In the genomic region with DNA sequence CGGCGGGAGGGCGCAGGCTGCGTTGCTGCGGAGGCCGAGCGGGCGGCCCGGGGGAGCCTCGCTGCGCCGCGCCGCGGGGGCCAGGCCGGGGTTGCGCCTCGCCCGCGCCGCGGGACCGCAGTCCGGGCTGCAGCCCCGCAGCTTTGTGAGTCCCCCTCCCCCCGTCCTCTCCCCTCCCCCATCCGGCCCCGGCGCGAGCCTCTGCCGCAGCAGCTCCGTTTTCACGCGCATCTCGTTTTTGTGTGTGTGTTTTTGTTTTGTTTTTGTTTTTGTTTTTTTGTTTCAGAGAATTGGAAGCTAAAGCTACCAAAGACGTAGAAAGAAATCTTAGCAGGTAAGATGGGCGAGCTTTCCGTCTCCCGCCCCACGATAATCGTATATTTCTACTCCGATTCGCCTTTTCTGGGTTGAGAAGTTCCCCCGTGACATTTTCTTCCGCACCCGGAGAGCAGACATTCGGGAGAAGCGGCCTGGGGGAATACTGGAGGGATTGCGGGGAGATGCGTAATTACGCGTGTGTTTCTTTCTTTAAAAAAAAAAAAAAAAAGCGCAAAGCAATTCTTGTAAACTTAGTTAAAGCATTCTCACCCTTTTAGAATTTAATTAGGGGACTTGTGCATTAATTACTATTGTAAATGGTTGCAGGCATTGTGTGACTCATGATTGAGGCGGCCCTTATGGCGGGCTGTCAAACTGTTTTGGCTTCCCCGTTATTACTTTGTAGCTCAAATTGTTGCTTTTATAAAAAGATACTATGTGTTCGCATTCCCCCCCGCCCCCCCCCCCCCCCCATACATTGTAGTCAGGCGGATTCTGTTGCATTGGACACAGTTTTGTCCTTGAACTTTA, we compare ENCODE assay signal across 8 cellular contexts. TPM values are rescaled to one million over a fixed set of nuclear protein-coding genes. Genes with fewer than 3 reads are reported as not detected.
DNase-seq lines count a peak whose midpoint lies in the region; ATAC-seq and TF ChIP-seq lines count a peak whose summit lies in the region.

No MANE protein-coding gene starts in this region.

- peak overlapping the region; percentile 85 for H3K9ac ChIP-seq in neural cell (ENCODE audit: low read length)

- H3K27ac Mint-ChIP-seq in activated T-cell treated with anti-CD3 and anti-CD28 coated beads, Interleukin-2, amount 50 U/mL, for 24 hours = peak overlapping the region; percentile 97

- peaks cover 52% of the 10 kb centered on the region for H3K4me1 Mint-ChIP-seq in activated T-cell treated with anti-CD3 and anti-CD28 coated beads, Interleukin-2, amount 50 U/mL, for 24 hours (ENCODE audit: low read depth)

- WGBS in esophagus squamous epithelium, 2 donors = 0 to 1% methylated on average over 28 to 33 of the region's 59 CpGs
- 0% methylated on average over 42 to 59 of the region's 59 CpGs for WGBS in aorta, 2 donors

- H3K9me3 ChIP-seq in esophagus squamous epithelium (no peaks in the 10 kb centered on the region), neural cell (ENCODE audit: low read length) (no peaks in the 10 kb centered on the region), aorta (ENCODE audit: control insufficient read depth, low read length) (no peaks in the 10 kb centered on the region)

- H3K36me3 ChIP-seq in esophagus squamous epithelium (peaks cover 0 to 26% (median 0%) of the 10 kb centered on the region in 3 donors), neural cell (ENCODE audit: insufficient read depth, low read length) (no peaks in the 10 kb centered on the region), aorta (ENCODE audit: control insufficient read depth in 1 of 2, insufficient read depth in 2 of 2, low read length in 1 of 2) (no peaks in the 10 kb centered on the region)

- DNase-seq in A172 (ENCODE audit: low spot score) = peak; percentile 16
- DNase-seq in LNCaP clone FGC (ENCODE audit: low read depth) = no peak
- peak; percentile 42 for DNase-seq in activated T-cell treated with anti-CD3 and anti-CD28 coated beads, Interleukin-2, amount 50 U/mL, for 24 hours
- no peak for DNase-seq in esophagus squamous epithelium (lab: John Stamatoyannopoulos, UW)
- DNase-seq in aorta = peak; percentile 53 to 82

- H3K4me2 ChIP-seq in neural cell (ENCODE audit: low read length) = no peak overlapping the region

- TF ChIP-seq POLR2A in esophagus squamous epithelium (IDR thresholded peaks at IDR 0.05) = no peak

- peaks cover 10% of the 10 kb centered on the region for H4K20me1 ChIP-seq in neural cell (ENCODE audit: insufficient read depth)

- H3K4me1 ChIP-seq in esophagus squamous epithelium (peaks cover 23 to 60% (median 26%) of the 10 kb centered on the region in 3 donors), aorta (ENCODE audit: control insufficient read depth in 1 of 2, insufficient read depth in 2 of 2, low read length in 2 of 2) (peaks cover 2 to 8% of the 10 kb centered on the region in 2 donors)

- no peak for TF ChIP-seq RAD21 in neural cell (conservative IDR thresholded peaks at IDR 0.05)

- no peak for TF ChIP-seq EP300 in neural cell (conservative IDR thresholded peaks at IDR 0.05; ENCODE audit: poor library complexity, severe bottlenecking)

- peaks cover 50% of the 10 kb centered on the region for H3K79me2 ChIP-seq in neural cell (replicated peaks; ENCODE audit: insufficient read depth, low read length)

- peak overlapping the region; percentile 95 for H3K4me3 Mint-ChIP-seq in activated T-cell treated with anti-CD3 and anti-CD28 coated beads, Interleukin-2, amount 50 U/mL, for 24 hours

- TF ChIP-seq CTCF in LNCaP clone FGC (IDR thresholded peaks at IDR 0.05; ENCODE audit: control insufficient read depth, extremely low read depth, insufficient read depth) (no peak), esophagus squamous epithelium (IDR thresholded peaks at IDR 0.05) (no peak), neural cell (IDR thresholded peaks at IDR 0.05; ENCODE audit: poor library complexity, severe bottlenecking) (no peak)

- H3K27ac ChIP-seq in esophagus squamous epithelium (peak overlapping the region; percentile 95 to 98 (median 96)), neural cell (ENCODE audit: low read length) (peak overlapping the region; percentile 95), aorta (ENCODE audit: low read depth in 1 of 2, low read length in 2 of 2) (peak overlapping the region; percentile 85 to 99)

- no peaks in the 10 kb centered on the region for H3K27me3 Mint-ChIP-seq in activated T-cell treated with anti-CD3 and anti-CD28 coated beads, Interleukin-2, amount 50 U/mL, for 24 hours

- H3K4me3 ChIP-seq in LNCaP clone FGC (ENCODE audit: low read depth, low read length) = peak overlapping the region; percentile 87
- peak overlapping the region; percentile 71 to 86 (median 80) for H3K4me3 ChIP-seq in esophagus squamous epithelium
- peak overlapping the region; percentile 70 for H3K4me3 ChIP-seq in neural cell (ENCODE audit: low read length)
- peak overlapping the region; percentile 99 to 100 for H3K4me3 ChIP-seq in aorta (ENCODE audit: low read length in 2 of 2)

- peaks cover 52% of the 10 kb centered on the region for H3K36me3 Mint-ChIP-seq in activated T-cell treated with anti-CD3 and anti-CD28 coated beads, Interleukin-2, amount 50 U/mL, for 24 hours (ENCODE audit: low read depth)

- peak overlapping the region; percentile 5 for H2AFZ ChIP-seq in neural cell (ENCODE audit: low read depth, low read length)

- H3K27me3 ChIP-seq in esophagus squamous epithelium (no peaks in the 10 kb centered on the region), neural cell (ENCODE audit: insufficient read depth, low read depth, low read length) (no peaks in the 10 kb centered on the region), aorta (ENCODE audit: control insufficient read depth in 1 of 2, insufficient read depth in 2 of 2, low read length in 1 of 2) (no peaks in the 10 kb centered on the region)

- peaks cover 4% of the 10 kb centered on the region for H3F3A ChIP-seq in neural cell (ENCODE audit: insufficient read depth, low read length, poor library complexity, severe bottlenecking)

- intact Hi-C loops in esophagus squamous epithelium (cut with DNase I) (no loop called here), aorta (cut with DNase I) (loop anchor here in 1 of 2 donors (5.0 kb wide), 2 partner anchors 47 to 83 kb away; no protein-coding TSS in a partner anchor)

- no peaks in the 10 kb centered on the region for H3K9me3 Mint-ChIP-seq in activated T-cell treated with anti-CD3 and anti-CD28 coated beads, Interleukin-2, amount 50 U/mL, for 24 hours

- H3K9me2 ChIP-seq in neural cell (ENCODE audit: insufficient read depth, low read length) = no peaks in the 10 kb centered on the region

- ATAC-seq in GM18508 (IDR thresholded peaks at IDR 0.05; ENCODE audit: insufficient read depth, unreplicated experiment) (peak; percentile 23), aorta (ENCODE audit: low FRiP score) (no peak), GM18867 (IDR thresholded peaks at IDR 0.05; ENCODE audit: unreplicated experiment) (no peak)

TF ChIP-seq in neural cell, 6 proteins besides CTCF, POLR2A, EP300 and RAD21:
- TF ChIP-seq TAF1 (IDR thresholded peaks at IDR 0.05; ENCODE audit: low read depth) (peak; percentile 9), MXI1 (conservative IDR thresholded peaks at IDR 0.05; ENCODE audit: poor library complexity, severe bottlenecking) (no peak), REST (IDR thresholded peaks at IDR 0.05; ENCODE audit: borderline replicate concordance) (no peak)

RNA-seq across cellular contexts. Expression of gene TNRC6A, which starts 0.7 kb away (rescaled TPM):
- total RNA-seq in A172 (2014; rRNA removed; shearing (Covaris generic)) = 23.1 and 34.3 TPM in 2 replicates
- 10 to 100 TPM; 12.3 to 34.0 (median 18.5) TPM for total RNA-seq in esophagus squamous epithelium
- 32.1 and 37.9 TPM in 2 replicates for polyA plus RNA-seq in neural cell
- 133 and 140 TPM in 2 replicates for polyA minus RNA-seq in neural cell
- total RNA-seq in aorta = 10 to 100 TPM; 74.8 to 98.3 TPM
- polyA plus RNA-seq in aorta = 10 to 100 TPM in 1 of 2 donors, 1 to 10 TPM in 1; 8.8 to 29.7 TPM

Comparison
In these comparisons a context has a peak if more than half of its experiments do, and no peak if none do; other contexts are left out.
1. DNase-seq: peak in A172 (single experiment), activated T-cell treated with anti-CD3 and anti-CD28 coated beads, Interleukin-2, amount 50 U/mL, for 24 hours (single experiment) and aorta (2 of 2); none in LNCaP clone FGC (single experiment) and esophagus squamous epithelium (single experiment).
2. Peak in every context shown above with its lines, with median percentiles within 50 percentile points of each other: H3K4me3 ChIP-seq and H3K27ac ChIP-seq.